ENCODE assay signal across 9 cellular contexts in the genomic region with DNA sequence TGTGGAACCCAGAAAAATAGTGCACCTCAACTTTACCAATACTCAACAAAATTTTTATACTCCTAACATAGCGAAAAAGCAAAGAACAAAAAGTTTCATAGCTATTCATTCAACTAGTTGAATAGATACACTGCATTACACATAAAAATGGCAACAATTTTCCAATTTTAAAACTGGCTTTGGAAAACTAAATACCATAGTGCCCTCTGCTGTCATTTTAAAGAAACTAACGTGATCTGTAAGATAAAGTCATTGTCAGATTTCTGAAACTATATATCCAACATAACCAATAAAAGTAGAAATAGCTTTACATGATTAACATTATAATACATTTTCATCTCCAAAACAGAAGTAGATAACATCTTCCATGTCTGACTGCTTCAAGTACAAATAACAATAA. TPM values are rescaled to one million over a fixed set of nuclear protein-coding genes. Genes with fewer than 3 reads are reported as not detected.
DNase-seq lines count a peak whose midpoint lies in the region; ATAC-seq and TF ChIP-seq lines count a peak whose summit lies in the region.
"Had no signal": no experiment of that assay in that cellular context is flagged by ENCODE, and none has a peak within 500 bp of the region (broad histone marks: within the 10 kb centered on the region; RNA-seq: fewer than 3 reads in every experiment).

No MANE protein-coding gene starts in this region.

- ATAC-seq in omental fat pad (ENCODE audit: low FRiP score) (no peak), GM18858 (IDR thresholded peaks at IDR 0.05; ENCODE audit: unreplicated experiment) (no peak)

- DNase-seq in AG10803 (ENCODE audit: low read depth) (peak; percentile 18), HT-29 (ENCODE audit: low spot score) (peak; percentile 47), SK-N-DZ (ENCODE audit: low spot score) (peak; percentile 62), foreskin melanocyte (peak; percentile 18), hypothalamus (lab: John Stamatoyannopoulos, UW) (no peak), omental fat pad (ENCODE audit: low spot score) (no peak)
- no peak for DNase-seq in activated effector memory CD4-positive, alpha-beta T cell treated with Interleukin-2 at 50 U/mL for 16 hours
- DNase-seq: NCI-H1436 had no signal

- H3K4me3 ChIP-seq in AG10803 (ENCODE audit: low read length) = no peak overlapping the region

- TF ChIP-seq CTCF in AG10803 (conservative IDR thresholded peaks at IDR 0.05; ENCODE audit: low read length) = peak; percentile 44
- TF ChIP-seq CTCF in omental fat pad (IDR thresholded peaks at IDR 0.05) = no peak

RNA-seq across cellular contexts. Expression of gene DTWD2, which starts 31.6 kb away (rescaled TPM):
- 10.9 and 15.7 TPM in 2 replicates for total RNA-seq in HT-29 (2014; rRNA removed; shearing (Covaris generic))
- polyA plus RNA-seq in SK-N-DZ (2014; cell fraction: cytosol; rRNA removed) = 4.6 and 5.8 TPM in 2 replicates
- polyA plus RNA-seq in SK-N-DZ (2014; cell fraction: nucleus; rRNA removed) = 1.6 and 1.8 TPM in 2 replicates
- total RNA-seq in omental fat pad = 1 to 10 TPM; 2.8 to 7.1 (median 3.4) TPM

Comparison
In these comparisons a context has a peak if more than half of its experiments do, and no peak if none do; other contexts are left out.
1. DNase-seq: peak in AG10803 (single experiment), HT-29 (single experiment), SK-N-DZ (single experiment) and foreskin melanocyte (single experiment); none in hypothalamus (0 of 51), omental fat pad (single experiment) and activated effector memory CD4-positive, alpha-beta T cell treated with Interleukin-2 at 50 U/mL for 16 hours (single experiment).